ENCODE assay signal across 21 cellular contexts in genomic region chr10:130364631-130365030, GRCh38.
"Had no signal": no experiment of that assay in that cellular context is flagged by ENCODE, and none has a peak within 500 bp of the region (broad histone marks: within the 10 kb centered on the region; RNA-seq: fewer than 3 reads in every experiment).

No MANE protein-coding gene starts in this region.

- H3K27ac ChIP-seq: colonic mucosa, heart left ventricle, ovary, suprapubic skin, thyroid gland, upper lobe of left lung had no signal

- DNase-seq: cerebellar nuclear complex; colonic mucosa; effector CD4-positive, alpha-beta T cell; endodermal cell; foreskin melanocyte; heart left ventricle; hippocampal formation; left colon; mucosa of descending colon; naive thymus-derived CD8-positive, alpha-beta T cell; nucleus accumbens; ovary; right cardiac atrium; stimulated activated CD4-positive, alpha-beta T cell treated with anti-CD3 and anti-CD28 coated beads, Interleukin-4, amount 100 ng/mL, for 1 hour; stimulated activated CD8-positive, alpha-beta memory T cell treated with anti-CD3 and anti-CD28 coated beads, Interleukin-4, amount 100 ng/mL, for 48 hours; stimulated activated naive CD8-positive, alpha-beta T cell treated with anti-CD3 and anti-CD28 coated beads, Interleukin-15, Interleukin-2, amounts not matched to agents 100 U/mL and 50 U/mL, for 24 hours; thyroid gland; upper lobe of left lung had no signal

- H3K27ac Mint-ChIP-seq: endodermal cell; naive thymus-derived CD8-positive, alpha-beta T cell; stimulated activated effector memory CD8-positive, alpha-beta T cell treated with anti-CD3 and anti-CD28 coated beads, Interleukin-12 subunit alpha, Interleukin-12 subunit beta, amount 100 ng/mL, for 72 hours had no signal

- H3K4me1 ChIP-seq: colonic mucosa, suprapubic skin, thyroid gland, upper lobe of left lung had no signal

- H3K36me3 ChIP-seq: colonic mucosa, heart left ventricle, ovary, suprapubic skin, thyroid gland, upper lobe of left lung had no signal

- ATAC-seq: heart left ventricle; left colon; mucosa of descending colon; naive thymus-derived CD8-positive, alpha-beta T cell; right cardiac atrium; stimulated activated effector memory CD8-positive, alpha-beta T cell treated with anti-CD3 and anti-CD28 coated beads, Interleukin-12 subunit alpha, Interleukin-12 subunit beta, amount 100 ng/mL, for 72 hours; stimulated activated naive CD8-positive, alpha-beta T cell treated with anti-CD3 and anti-CD28 coated beads, Interleukin-15, Interleukin-2, amounts not matched to agents 100 U/mL and 50 U/mL, for 24 hours had no signal

- H3K4me3 ChIP-seq: colonic mucosa, heart left ventricle, mucosa of descending colon, ovary, suprapubic skin, thyroid gland, upper lobe of left lung had no signal

- H3K36me3 Mint-ChIP-seq: naive thymus-derived CD8-positive, alpha-beta T cell; stimulated activated effector memory CD8-positive, alpha-beta T cell treated with anti-CD3 and anti-CD28 coated beads, Interleukin-12 subunit alpha, Interleukin-12 subunit beta, amount 100 ng/mL, for 72 hours had no signal

- H3K9me3 Mint-ChIP-seq: endodermal cell, neural crest cell had no signal

- H3K9me3 ChIP-seq: colonic mucosa, mucosa of descending colon, ovary, suprapubic skin, thyroid gland, upper lobe of left lung had no signal

- H3K4me3 Mint-ChIP-seq: endodermal cell; naive thymus-derived CD8-positive, alpha-beta T cell; neural crest cell; stimulated activated effector memory CD8-positive, alpha-beta T cell treated with anti-CD3 and anti-CD28 coated beads, Interleukin-12 subunit alpha, Interleukin-12 subunit beta, amount 100 ng/mL, for 72 hours had no signal

- H3K4me1 Mint-ChIP-seq: endodermal cell; naive thymus-derived CD8-positive, alpha-beta T cell; stimulated activated effector memory CD8-positive, alpha-beta T cell treated with anti-CD3 and anti-CD28 coated beads, Interleukin-12 subunit alpha, Interleukin-12 subunit beta, amount 100 ng/mL, for 72 hours had no signal

- H3K27me3 ChIP-seq: colonic mucosa, heart left ventricle, ovary, thyroid gland, upper lobe of left lung had no signal
